1 cellular context compared by ENCODE assay signal in genomic region chr10:68103867-68104255, GRCh38.
TF ChIP-seq lines count a peak whose summit lies in the region.

No MANE protein-coding gene starts in this region.

TF ChIP-seq in IMR-90, 13 proteins besides CTCF, POLR2A, EP300 and RAD21:
- TF ChIP-seq MAFK (IDR thresholded peaks at IDR 0.05; ENCODE audit: low read depth, low read length) (no peak), MXI1 (IDR thresholded peaks at IDR 0.05; ENCODE audit: borderline replicate concordance, low read depth, low read length) (no peak), MAZ (IDR thresholded peaks at IDR 0.05; ENCODE audit: borderline replicate concordance, low read depth, low read length) (no peak), ELK1 (IDR thresholded peaks at IDR 0.05; ENCODE audit: borderline replicate concordance, low read depth, low read length) (no peak), NFE2L2 (IDR thresholded peaks at IDR 0.05; ENCODE audit: low read depth, low read length) (no peak), RFX5 (IDR thresholded peaks at IDR 0.05; ENCODE audit: low read depth, low read length) (no peak), RCOR1 (IDR thresholded peaks at IDR 0.05; ENCODE audit: insufficient replicate concordance, low read length) (no peak), BHLHE40 (IDR thresholded peaks at IDR 0.05; ENCODE audit: low read depth, low read length) (no peak), USF2 (IDR thresholded peaks at IDR 0.05; ENCODE audit: low read depth, low read length) (no peak), CHD1 (IDR thresholded peaks at IDR 0.05; ENCODE audit: low read depth, low read length) (no peak), FOS (IDR thresholded peaks at IDR 0.05; ENCODE audit: low read depth, low read length) (no peak), CEBPB (IDR thresholded peaks at IDR 0.05; ENCODE audit: low read depth, low read length) (no peak), SMC3 (IDR thresholded peaks at IDR 0.05; ENCODE audit: low read depth, low read length) (no peak)
